Comparison of ENCODE assay signal across 13 cellular contexts in the genomic region with DNA sequence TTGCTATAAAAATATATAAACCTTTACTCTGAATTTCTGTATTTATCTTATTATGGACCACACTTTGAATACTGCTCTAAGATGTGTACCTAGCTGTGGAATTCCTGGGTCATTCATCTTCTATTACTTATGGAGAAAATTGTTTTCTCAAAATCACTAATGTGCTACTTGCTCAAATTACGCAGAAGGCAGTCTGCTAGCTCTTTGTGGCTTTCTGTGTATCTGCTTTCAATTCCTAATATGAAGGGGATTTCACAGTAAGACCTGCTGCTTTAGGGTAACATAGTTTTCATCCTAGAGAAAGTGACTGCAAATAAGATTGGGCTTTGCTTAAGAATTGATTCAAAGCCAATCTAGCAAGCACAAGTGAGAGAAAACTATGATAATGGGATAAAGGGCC.
A peak's percentile ranks its signal among the peaks of the same experiment; 100 is the strongest.
DNase-seq lines count a peak whose midpoint lies in the region; ATAC-seq, FAIRE-seq and TF ChIP-seq lines count a peak whose summit lies in the region.
"Had no signal": no experiment of that assay in that cellular context is flagged by ENCODE, and none has a peak within 500 bp of the region (broad histone marks: within the 10 kb centered on the region; RNA-seq: fewer than 3 reads in every experiment).

No MANE protein-coding gene starts in this region.

- H3K4me1 Mint-ChIP-seq in activated T-cell treated with anti-CD3 and anti-CD28 coated beads, Interleukin-2, amount 50 U/mL, for 24 hours (ENCODE audit: low read depth) = peaks cover 61% of the 10 kb centered on the region
- peaks cover 15% of the 10 kb centered on the region for H3K4me1 Mint-ChIP-seq in stimulated activated memory B cell treated with anti-CD40 and anti-IgM and Interleukin-4, amounts not matched to agents 10 μg/mL and 1 μg/mL and 100 μg/mL, for 72 hours

- H2AFZ ChIP-seq in HepG2 (ENCODE audit: low read length) (no peak overlapping the region), Karpas-422 (ENCODE audit: low read length) (no peak overlapping the region)

- WGBS in HepG2 (ENCODE audit: low lambda C conversion rate) = 97% methylated on average over 1 of the region's 1 CpG

- H3K27ac ChIP-seq in HepG2 (ENCODE audit: extremely low read length, insufficient read depth, low read length) (no peak overlapping the region), Karpas-422 (ENCODE audit: low read length) (no peak overlapping the region)
- H3K27ac ChIP-seq: left lung, right atrium auricular region had no signal

- H3K9me3 ChIP-seq in HepG2 (ENCODE audit: low read length) = no peaks in the 10 kb centered on the region
- no peaks in the 10 kb centered on the region for H3K9me3 ChIP-seq in Karpas-422 (ENCODE audit: low read length)
- H3K9me3 ChIP-seq: left lung, right atrium auricular region had no signal

- no peak overlapping the region for H3K4me3 ChIP-seq in HepG2 (replicated peaks in 1 of 3; ENCODE audit: insufficient read depth in 1 of 3, low read depth in 2 of 3, low read length in 3 of 3)
- no peak overlapping the region for H3K4me3 ChIP-seq in Karpas-422 (ENCODE audit: low read length)
- H3K4me3 ChIP-seq: left lung, right atrium auricular region had no signal

- H3K9me3 Mint-ChIP-seq in activated T-cell treated with anti-CD3 and anti-CD28 coated beads, Interleukin-2, amount 50 U/mL, for 24 hours = no peaks in the 10 kb centered on the region
- no peaks in the 10 kb centered on the region for H3K9me3 Mint-ChIP-seq in stimulated activated memory B cell treated with anti-CD40 and anti-IgM and Interleukin-4, amounts not matched to agents 10 μg/mL and 1 μg/mL and 100 μg/mL, for 72 hours

- peak; percentile 69 for ATAC-seq in GM21723 (IDR thresholded peaks at IDR 0.05; ENCODE audit: unreplicated experiment)
- peak; percentile 44 for ATAC-seq in HG03520 (IDR thresholded peaks at IDR 0.05; ENCODE audit: unreplicated experiment)
- peak; percentile 69 for ATAC-seq in stimulated activated memory B cell treated with anti-CD40 and anti-IgM and Interleukin-4, amounts not matched to agents 10 μg/mL and 1 μg/mL and 100 μg/mL, for 72 hours
- ATAC-seq in HepG2 = no peak
- ATAC-seq: left lung had no signal

- no TSS peak for BruUV-seq in HepG2 (replicated peaks; lab: Mats Ljungman, UMichigan)

- TF ChIP-seq EP300 in HepG2 (IDR thresholded peaks at IDR 0.05; ENCODE audit: low read depth in 2 of 2, low read length in 2 of 2) = no peak
- no peak for TF ChIP-seq EP300 in HepG2 (CRISPR knock-in tag; IDR thresholded peaks at IDR 0.05; ENCODE audit: borderline replicate concordance)

- intact Hi-C loops in HepG2 (cut with micrococcal nuclease; ENCODE audit: unreplicated experiment) = no loop called here

- H3K27me3 Mint-ChIP-seq in activated T-cell treated with anti-CD3 and anti-CD28 coated beads, Interleukin-2, amount 50 U/mL, for 24 hours = no peaks in the 10 kb centered on the region
- peaks cover 11% of the 10 kb centered on the region for H3K27me3 Mint-ChIP-seq in stimulated activated memory B cell treated with anti-CD40 and anti-IgM and Interleukin-4, amounts not matched to agents 10 μg/mL and 1 μg/mL and 100 μg/mL, for 72 hours

- POLR2A ChIA-PET in HepG2 (lab: Yijun Ruan, JAX) = no interaction called here

- TF ChIP-seq RAD21 in HepG2 (CRISPR knock-in tag; IDR thresholded peaks at IDR 0.05) = no peak

- H3K36me3 ChIP-seq in HepG2 (replicated peaks in 1 of 2; ENCODE audit: control insufficient read depth in 1 of 2, insufficient read depth in 2 of 2, low read length in 2 of 2) (no peaks in the 10 kb centered on the region), Karpas-422 (ENCODE audit: insufficient read depth, low read length) (no peaks in the 10 kb centered on the region)
- H3K36me3 ChIP-seq: left lung, right atrium auricular region had no signal

- H3K4me2 ChIP-seq in HepG2 (ENCODE audit: low read depth, low read length) (no peak overlapping the region), Karpas-422 (ENCODE audit: low read depth, low read length, poor library complexity, severe bottlenecking) (no peak overlapping the region)

- no peak overlapping the region for H3K9ac ChIP-seq in HepG2 (ENCODE audit: insufficient read depth, low read depth, low read length)
- no peak overlapping the region for H3K9ac ChIP-seq in Karpas-422 (ENCODE audit: low read length)

- peaks cover 9% of the 10 kb centered on the region for H3K36me3 Mint-ChIP-seq in activated T-cell treated with anti-CD3 and anti-CD28 coated beads, Interleukin-2, amount 50 U/mL, for 24 hours (ENCODE audit: low read depth)
- no peaks in the 10 kb centered on the region for H3K36me3 Mint-ChIP-seq in stimulated activated memory B cell treated with anti-CD40 and anti-IgM and Interleukin-4, amounts not matched to agents 10 μg/mL and 1 μg/mL and 100 μg/mL, for 72 hours

- in situ Hi-C loops in HepG2 (cut with HindIII; ENCODE audit: extremely low pct_ligation_motif_present, low pct_unique_long_range_greater_than_20kb) = no loop called here

- peak overlapping the region; percentile 11 for H3K4me3 Mint-ChIP-seq in activated T-cell treated with anti-CD3 and anti-CD28 coated beads, Interleukin-2, amount 50 U/mL, for 24 hours
- H3K4me3 Mint-ChIP-seq in stimulated activated memory B cell treated with anti-CD40 and anti-IgM and Interleukin-4, amounts not matched to agents 10 μg/mL and 1 μg/mL and 100 μg/mL, for 72 hours = peak overlapping the region; percentile 10

- no peaks in the 10 kb centered on the region for H3K27me3 ChIP-seq in HepG2 (ENCODE audit: control insufficient read depth in 1 of 2, insufficient read depth in 2 of 2, low read length in 2 of 2)
- no peaks in the 10 kb centered on the region for H3K27me3 ChIP-seq in Karpas-422 (ENCODE audit: low read length)
- H3K27me3 ChIP-seq: left lung, right atrium auricular region had no signal

- H3K79me2 ChIP-seq in HepG2 (ENCODE audit: insufficient read depth, low read length) (peaks cover 24% of the 10 kb centered on the region), Karpas-422 (ENCODE audit: low read length) (no peaks in the 10 kb centered on the region)

- DNase-seq in activated T-cell treated with anti-CD3 and anti-CD28 coated beads, Interleukin-2, amount 50 U/mL, for 24 hours = no peak
- no peak for DNase-seq in activated T-cell treated with anti-CD3 and anti-CD28 coated beads, Interleukin-2, amount 50 U/mL, for 48 hours
- no peak for DNase-seq in HepG2 (ENCODE audit: low spot score)
- no peak for DNase-seq in Karpas-422
- no peak for DNase-seq in islet precursor cell
- DNase-seq: aorta; left lung; NCI-H524 treated with DMSO at 0.1 percent for 48 hours; stimulated activated CD8-positive, alpha-beta memory T cell treated with anti-CD3 and anti-CD28 coated beads, Interleukin-4, amount 100 ng/mL, for 48 hours had no signal

- TF ChIP-seq POLR2A in HepG2 (IDR thresholded peaks at IDR 0.05; ENCODE audit: insufficient read depth in 1 of 2, low read depth in 2 of 2, low read length in 2 of 2) = no peak

- CTCF ChIA-PET in HepG2 (lab: Yijun Ruan, JAX; ENCODE audit: low intra/inter-chr PET ratio, low total read pairs) = no interaction called here

- no peaks in the 10 kb centered on the region for H3K9me2 ChIP-seq in Karpas-422 (replicated peaks; ENCODE audit: insufficient read depth, low read length)

- H3K27ac Mint-ChIP-seq in activated T-cell treated with anti-CD3 and anti-CD28 coated beads, Interleukin-2, amount 50 U/mL, for 24 hours = peak overlapping the region; percentile 74
- H3K27ac Mint-ChIP-seq in stimulated activated memory B cell treated with anti-CD40 and anti-IgM and Interleukin-4, amounts not matched to agents 10 μg/mL and 1 μg/mL and 100 μg/mL, for 72 hours = peak overlapping the region; percentile 1

- H3K4me1 ChIP-seq in HepG2 (ENCODE audit: insufficient read depth, low read length) = peaks cover 13% of the 10 kb centered on the region
- H3K4me1 ChIP-seq in Karpas-422 (ENCODE audit: low read length) = no peaks in the 10 kb centered on the region
- H3K4me1 ChIP-seq: right atrium auricular region had no signal

- H4K20me1 ChIP-seq in HepG2 (ENCODE audit: insufficient read depth, low read length) (no peaks in the 10 kb centered on the region), Karpas-422 (ENCODE audit: insufficient read depth, low read depth, low read length) (no peaks in the 10 kb centered on the region)

- no peak for FAIRE-seq in HepG2 (lab: Jason Lieb, UNC)

- no peak for TF ChIP-seq CTCF in HepG2 (CRISPR knock-in tag; IDR thresholded peaks at IDR 0.05)

TF ChIP-seq in HepG2, 621 proteins besides CTCF, POLR2A, EP300 and RAD21 (continues in another document):
- TF ChIP-seq, protein P1, sequence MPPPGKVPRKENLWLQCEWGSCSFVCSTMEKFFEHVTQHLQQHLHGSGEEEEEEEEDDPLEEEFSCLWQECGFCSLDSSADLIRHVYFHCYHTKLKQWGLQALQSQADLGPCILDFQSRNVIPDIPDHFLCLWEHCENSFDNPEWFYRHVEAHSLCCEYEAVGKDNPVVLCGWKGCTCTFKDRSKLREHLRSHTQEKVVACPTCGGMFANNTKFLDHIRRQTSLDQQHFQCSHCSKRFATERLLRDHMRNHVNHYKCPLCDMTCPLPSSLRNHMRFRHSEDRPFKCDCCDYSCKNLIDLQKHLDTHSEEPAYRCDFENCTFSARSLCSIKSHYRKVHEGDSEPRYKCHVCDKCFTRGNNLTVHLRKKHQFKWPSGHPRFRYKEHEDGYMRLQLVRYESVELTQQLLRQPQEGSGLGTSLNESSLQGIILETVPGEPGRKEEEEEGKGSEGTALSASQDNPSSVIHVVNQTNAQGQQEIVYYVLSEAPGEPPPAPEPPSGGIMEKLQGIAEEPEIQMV (CRISPR knock-in tag; IDR thresholded peaks at IDR 0.05; ENCODE audit: low read depth) = no peak
- TF ChIP-seq NONO (IDR thresholded peaks at IDR 0.05) (no peak), NONO (CRISPR knock-in tag; conservative IDR thresholded peaks at IDR 0.05) (no peak), ZNF225 (CRISPR knock-in tag; IDR thresholded peaks at IDR 0.05) (no peak), ZBTB49 (CRISPR knock-in tag; IDR thresholded peaks at IDR 0.05; ENCODE audit: borderline replicate concordance) (no peak), MXD4 (CRISPR knock-in tag; IDR thresholded peaks at IDR 0.05) (no peak), CREM (IDR thresholded peaks at IDR 0.05) (no peak), CREM (CRISPR knock-in tag; IDR thresholded peaks at IDR 0.05) (no peak)
